8 cellular contexts compared by ENCODE assay signal in the genomic region with DNA sequence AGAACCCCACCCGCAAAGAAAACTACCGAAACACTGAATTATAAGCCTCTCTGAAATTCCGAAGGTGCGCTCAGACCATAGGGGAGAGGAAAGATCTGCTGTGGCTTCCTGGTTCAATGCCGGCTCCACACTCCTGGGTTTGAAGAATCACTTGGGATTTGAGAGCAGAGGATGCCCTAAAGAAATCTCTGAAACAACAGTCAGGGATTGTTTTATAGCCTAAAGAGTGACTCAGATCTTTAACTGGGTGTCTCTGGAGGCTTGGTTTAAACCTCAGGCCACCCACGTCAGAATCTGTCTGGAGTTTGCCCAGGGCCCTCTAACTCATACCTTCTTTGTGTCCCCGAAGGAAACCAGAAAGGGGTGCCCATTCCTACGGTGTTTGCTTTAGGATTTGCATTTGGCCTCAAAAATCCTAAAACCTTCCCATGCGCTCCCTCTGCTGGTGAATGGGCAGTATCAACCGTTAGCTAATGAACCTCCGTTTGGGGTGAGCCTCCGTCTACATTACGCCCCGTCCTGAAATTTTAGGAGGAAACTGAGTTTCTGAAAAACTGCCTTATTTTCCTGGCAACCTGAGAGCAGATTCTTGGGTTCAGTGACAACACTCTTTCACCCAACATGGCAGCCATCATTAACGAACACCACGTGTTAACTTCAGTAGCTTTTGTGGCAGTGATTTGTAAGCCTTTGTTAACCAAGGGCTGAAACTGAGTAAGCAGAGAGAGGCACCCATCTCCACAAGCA. TPM values are rescaled to one million over a fixed set of nuclear protein-coding genes. Genes with fewer than 3 reads are reported as not detected.
DNase-seq lines count a peak whose midpoint lies in the region; ATAC-seq and TF ChIP-seq lines count a peak whose summit lies in the region.
"Not testable (repeated sequence)": the region's sequence is repeated elsewhere in the genome, so short reads cannot be mapped to it uniquely, and the experiment has no call there.

No MANE protein-coding gene starts in this region.

- H3K27me3 Mint-ChIP-seq in CD14-positive monocyte (ENCODE audit: low read depth in 3 of 3) (peaks cover 0 to 10% (median 2%) of the 10 kb centered on the region in 3 donors), T-cell (peaks cover 4 to 31% of the 10 kb centered on the region in 2 donors), naive B cell (peaks cover 0 to 28% (median 4%) of the 10 kb centered on the region in 3 donors)
- H3K27me3 Mint-ChIP-seq in activated naive CD4-positive, alpha-beta T cell treated with anti-CD3 and anti-CD28 coated beads, Interleukin-2, amount 50 U/mL, for 24 hours, result not testable (repeated sequence)

- not testable (repeated sequence) for H3K4me3 ChIP-seq in MG63

- TF ChIP-seq CTCF in CD14-positive monocyte (IDR thresholded peaks at IDR 0.05), result peak; percentile 34

- not testable (repeated sequence) for DNase-seq in CD14-positive monocyte (ENCODE audit: low spot score)
- peak; percentile 20 for DNase-seq in MG63
- DNase-seq in T-cell, result peak in 25 of 34 experiments; percentile 0 to 57 (median 16)
- peak; percentile 49 for DNase-seq in fibroblast of peridontal ligament (ENCODE audit: extremely low read depth)
- peak; percentile 40 for DNase-seq in naive B cell
- peak; percentile 1 to 10 for DNase-seq in stimulated activated CD8-positive, alpha-beta memory T cell treated with anti-CD3 and anti-CD28 coated beads, Interleukin-15, amount 100 ng/mL, for 4 hours (ENCODE audit: low read depth in 2 of 2)

- peak; percentile 63 for ATAC-seq in GM21423 (IDR thresholded peaks at IDR 0.05; ENCODE audit: unreplicated experiment)
- ATAC-seq in T-cell (replicated peaks in 1 of 4), result peak in 3 of 4 experiments; percentile 54 to 77 (median 58)
- peak in 1 of 2 donors; percentile 25 for ATAC-seq in naive B cell (ENCODE audit: low read depth in 2 of 2)

- not testable (repeated sequence) for H3K9me3 Mint-ChIP-seq in CD14-positive monocyte; T-cell; activated naive CD4-positive, alpha-beta T cell treated with anti-CD3 and anti-CD28 coated beads, Interleukin-2, amount 50 U/mL, for 24 hours; naive B cell

- not testable (repeated sequence) for H3K4me1 Mint-ChIP-seq in CD14-positive monocyte; T-cell; activated naive CD4-positive, alpha-beta T cell treated with anti-CD3 and anti-CD28 coated beads, Interleukin-2, amount 50 U/mL, for 24 hours; naive B cell

- not testable (repeated sequence) for H3K27me3 ChIP-seq in MG63

- H3K4me3 Mint-ChIP-seq in CD14-positive monocyte, result peak overlapping the region; percentile 59 to 60
- H3K4me3 Mint-ChIP-seq in T-cell, result peak overlapping the region; percentile 45 to 55 (median 53)
- H3K4me3 Mint-ChIP-seq in activated naive CD4-positive, alpha-beta T cell treated with anti-CD3 and anti-CD28 coated beads, Interleukin-2, amount 50 U/mL, for 24 hours, result peak overlapping the region; percentile 67
- peak overlapping the region in 4 of 8 donors; percentile 23 to 76 (median 38) for H3K4me3 Mint-ChIP-seq in naive B cell

- POLR2A ChIA-PET in T-cell (lab: Charles Lee), result not testable (repeated sequence)

- CTCF ChIA-PET in T-cell (lab: Charles Lee), result not testable (repeated sequence)

- H3K36me3 ChIP-seq in MG63, result not testable (repeated sequence)

- intact Hi-C loops in CD14-positive monocyte (cut with micrococcal nuclease), result not testable (repeated sequence)

- H3K9me3 ChIP-seq in MG63, result not testable (repeated sequence)

- H3K27ac Mint-ChIP-seq in CD14-positive monocyte (peak overlapping the region in 3 of 7 donors; percentile 36 to 65 (median 54)), naive B cell (peak overlapping the region in 2 of 6 donors; percentile 32 to 76)
- H3K27ac Mint-ChIP-seq in T-cell; activated naive CD4-positive, alpha-beta T cell treated with anti-CD3 and anti-CD28 coated beads, Interleukin-2, amount 50 U/mL, for 24 hours: not testable (repeated sequence)

- H3K36me3 Mint-ChIP-seq in CD14-positive monocyte; T-cell; activated naive CD4-positive, alpha-beta T cell treated with anti-CD3 and anti-CD28 coated beads, Interleukin-2, amount 50 U/mL, for 24 hours; naive B cell: not testable (repeated sequence)

RNA-seq across cellular contexts. Expression of gene GYG2, which starts 16.4 kb away (rescaled TPM):
- not detected for polyA plus RNA-seq in CD14-positive monocyte
- total RNA-seq in MG63 (2014; rRNA removed; shearing (Covaris generic); ENCODE audit: low replicate concordance), result 0.76 and 4.0 TPM in 2 replicates
- total RNA-seq in T-cell, result under 1 TPM in 1 of 5 donors, not detected in 4; 0.23 TPM
- polyA plus RNA-seq in naive B cell (ENCODE audit: low read depth in 6 of 6), result not detected
